ENCODE assay signal across 33 cellular contexts in genomic region chr5:76196886-76197489, GRCh38.
"Had no signal": no experiment of that assay in that cellular context is flagged by ENCODE, and none has a peak within 500 bp of the region (broad histone marks: within the 10 kb centered on the region; RNA-seq: fewer than 3 reads in every experiment).

No MANE protein-coding gene starts in this region.

- H3K27me3 ChIP-seq: brain microvascular endothelial cell, colonic mucosa had no signal

- DNase-seq: activated B cell treated with CpG ODN at 0.5 μM for 24 hours; activated CD4-positive, alpha-beta memory T cell treated with anti-CD3 and anti-CD28 coated beads for 36 hours; activated CD4-positive, alpha-beta T cell treated with anti-CD3 and anti-CD28 coated beads for 4 hours; activated CD4-positive, alpha-beta T cell treated with anti-CD3 and anti-CD28 coated beads, Interleukin-2, amount 50 U/mL, for 1 hour; activated CD4-positive, CD25-positive, alpha-beta regulatory T cell treated with anti-CD3 and anti-CD28 coated beads, Interleukin-2, amount 50 U/mL, for 72 hours; activated CD8-positive, alpha-beta memory T cell treated with anti-CD3 and anti-CD28 coated beads, Interleukin-2, amount 50 U/mL, for 4 hours; activated effector memory CD4-positive, alpha-beta T cell treated with Interleukin-2 at 50 U/mL for 16 hours; activated naive CD4-positive, alpha-beta T cell treated with anti-CD3 and anti-CD28 coated beads, Interleukin-2, amount 10 ng/mL, durations not matched to agents 7 days and 5 days; activated T-cell treated with anti-CD3 and anti-CD28 coated beads for 4 hours; activated T-cell treated with anti-CD3 and anti-CD28 coated beads, Interleukin-2, amount 50 U/mL, for 48 hours; amniotic stem cell; aorta; brain microvascular endothelial cell; central memory CD4-positive, alpha-beta T cell; colonic mucosa; NCI-H1092 treated with DMSO at 0.1 percent for 48 hours; NCI-H1417; NCI-H146; NCI-H187; NCI-H2029 treated with DMSO at 0.1 percent for 48 hours; NCI-H2107; NCI-H2171; NCI-H510A; NCI-H526; NCI-H748 treated with DMSO at 0.1 percent for 48 hours; NK-92 treated with Interleukin-12 subunit alpha and Interleukin-12 subunit beta, amount 100 ng/mL, for 24 hours; PC-9; SIG-M5; T1000 had no signal

- H3K9me3 ChIP-seq: colonic mucosa had no signal

- FAIRE-seq: RCC 7860 had no signal

- H3K9me3 Mint-ChIP-seq: activated B cell treated with CpG ODN at 0.5 μM for 24 hours; activated CD4-positive, alpha-beta memory T cell treated with anti-CD3 and anti-CD28 coated beads for 36 hours; activated naive CD4-positive, alpha-beta T cell treated with anti-CD3 and anti-CD28 coated beads, Interleukin-2, amount 10 ng/mL, durations not matched to agents 7 days and 5 days had no signal

- H3K36me3 ChIP-seq: brain microvascular endothelial cell, colonic mucosa had no signal

- H3K36me3 Mint-ChIP-seq: activated CD4-positive, alpha-beta memory T cell treated with anti-CD3 and anti-CD28 coated beads for 36 hours; activated naive CD4-positive, alpha-beta T cell treated with anti-CD3 and anti-CD28 coated beads, Interleukin-2, amount 10 ng/mL, durations not matched to agents 7 days and 5 days; activated naive CD8-positive, alpha-beta T cell had no signal

- ATAC-seq: Right ventricle myocardium inferior had no signal

- H2AFZ ChIP-seq: PC-9 had no signal

- H3K4me1 Mint-ChIP-seq: activated B cell treated with CpG ODN at 0.5 μM for 24 hours had no signal

- H3K4me3 ChIP-seq: colonic mucosa, PC-9 had no signal

- H3K27ac ChIP-seq: brain microvascular endothelial cell, colonic mucosa, PC-9, RWPE1 had no signal

- H3K4me1 ChIP-seq: colonic mucosa had no signal

- H3K4me2 ChIP-seq: PC-9 had no signal

- H3K4me3 Mint-ChIP-seq: activated B cell treated with CpG ODN at 0.5 μM for 24 hours; activated CD4-positive, alpha-beta memory T cell treated with anti-CD3 and anti-CD28 coated beads for 36 hours; activated naive CD4-positive, alpha-beta T cell treated with anti-CD3 and anti-CD28 coated beads, Interleukin-2, amount 10 ng/mL, durations not matched to agents 7 days and 5 days; activated naive CD8-positive, alpha-beta T cell had no signal

- H3K27ac Mint-ChIP-seq: activated B cell treated with CpG ODN at 0.5 μM for 24 hours; activated CD4-positive, alpha-beta memory T cell treated with anti-CD3 and anti-CD28 coated beads for 36 hours; activated naive CD4-positive, alpha-beta T cell treated with anti-CD3 and anti-CD28 coated beads, Interleukin-2, amount 10 ng/mL, durations not matched to agents 7 days and 5 days; activated naive CD8-positive, alpha-beta T cell had no signal
